15 cellular contexts compared by ENCODE assay signal in genomic region chr13:44664308-44664707, GRCh38.
"Had no signal": no experiment of that assay in that cellular context is flagged by ENCODE, and none has a peak within 500 bp of the region (broad histone marks: within the 10 kb centered on the region; RNA-seq: fewer than 3 reads in every experiment).

No MANE protein-coding gene starts in this region.

- H3K36me3 Mint-ChIP-seq: activated naive CD8-positive, alpha-beta T cell treated with anti-CD3 and anti-CD28 coated beads for 36 hours; natural killer cell treated with Interleukin-12 subunit alpha and Interleukin-12 subunit beta and Interleukin-15 and Interleukin-18, amount 100 ng/mL, for 72 hours; stimulated activated effector memory CD8-positive, alpha-beta T cell treated with anti-CD3 and anti-CD28 coated beads, Interleukin-12 subunit alpha, Interleukin-12 subunit beta, amount 100 ng/mL, for 72 hours had no signal

- H3K79me2 ChIP-seq: hepatocyte had no signal

- H3K9me3 Mint-ChIP-seq: activated CD4-positive, alpha-beta T cell treated with anti-CD3 and anti-CD28 coated beads, Interleukin-2, amount 10 ng/mL, durations not matched to agents 24 days and 14 days; activated naive CD8-positive, alpha-beta T cell treated with anti-CD3 and anti-CD28 coated beads for 36 hours; natural killer cell treated with Interleukin-12 subunit alpha and Interleukin-12 subunit beta and Interleukin-15 and Interleukin-18, amount 100 ng/mL, for 72 hours; stimulated activated effector memory CD8-positive, alpha-beta T cell treated with anti-CD3 and anti-CD28 coated beads, Interleukin-12 subunit alpha, Interleukin-12 subunit beta, amount 100 ng/mL, for 72 hours had no signal

- H3K4me1 Mint-ChIP-seq: activated CD4-positive, alpha-beta T cell treated with anti-CD3 and anti-CD28 coated beads, Interleukin-2, amount 10 ng/mL, durations not matched to agents 24 days and 14 days; activated naive CD8-positive, alpha-beta T cell treated with anti-CD3 and anti-CD28 coated beads for 36 hours had no signal

- H3K27ac Mint-ChIP-seq: activated CD4-positive, alpha-beta T cell treated with anti-CD3 and anti-CD28 coated beads, Interleukin-2, amount 10 ng/mL, durations not matched to agents 24 days and 14 days; activated CD8-positive, alpha-beta T cell treated with anti-CD3 and anti-CD28 coated beads, Interleukin-2, amount 10 ng/mL, durations not matched to agents 7 days and 5 days; activated naive CD8-positive, alpha-beta T cell treated with anti-CD3 and anti-CD28 coated beads for 36 hours; natural killer cell treated with Interleukin-12 subunit alpha and Interleukin-12 subunit beta and Interleukin-15 and Interleukin-18, amount 100 ng/mL, for 72 hours; stimulated activated effector memory CD8-positive, alpha-beta T cell treated with anti-CD3 and anti-CD28 coated beads, Interleukin-12 subunit alpha, Interleukin-12 subunit beta, amount 100 ng/mL, for 72 hours had no signal

- H3K27ac ChIP-seq: body of pancreas, colonic mucosa, hepatocyte, thoracic aorta had no signal

- ATAC-seq: activated CD8-positive, alpha-beta T cell treated with anti-CD3 and anti-CD28 coated beads, Interleukin-2, amount 10 ng/mL, durations not matched to agents 7 days and 5 days; body of pancreas; natural killer cell treated with Interleukin-12 subunit alpha and Interleukin-12 subunit beta and Interleukin-15 and Interleukin-18, amount 100 ng/mL, for 72 hours; stimulated activated effector memory CD8-positive, alpha-beta T cell treated with anti-CD3 and anti-CD28 coated beads, Interleukin-12 subunit alpha, Interleukin-12 subunit beta, amount 100 ng/mL, for 72 hours had no signal

- H3K4me1 ChIP-seq: body of pancreas, colonic mucosa had no signal

- H2AFZ ChIP-seq: hepatocyte had no signal

- H3K4me3 Mint-ChIP-seq: activated CD4-positive, alpha-beta T cell treated with anti-CD3 and anti-CD28 coated beads, Interleukin-2, amount 10 ng/mL, durations not matched to agents 24 days and 14 days; activated CD8-positive, alpha-beta T cell treated with anti-CD3 and anti-CD28 coated beads, Interleukin-2, amount 10 ng/mL, durations not matched to agents 7 days and 5 days; activated naive CD8-positive, alpha-beta T cell treated with anti-CD3 and anti-CD28 coated beads for 36 hours; natural killer cell treated with Interleukin-12 subunit alpha and Interleukin-12 subunit beta and Interleukin-15 and Interleukin-18, amount 100 ng/mL, for 72 hours; stimulated activated effector memory CD8-positive, alpha-beta T cell treated with anti-CD3 and anti-CD28 coated beads, Interleukin-12 subunit alpha, Interleukin-12 subunit beta, amount 100 ng/mL, for 72 hours had no signal

- H3K4me2 ChIP-seq: hepatocyte had no signal

- H3K36me3 ChIP-seq: colonic mucosa, thoracic aorta had no signal

- H3K27me3 ChIP-seq: body of pancreas, colonic mucosa, hepatocyte had no signal

- DNase-seq: activated CD4-positive, alpha-beta T cell treated with anti-CD3 and anti-CD28 coated beads, Interleukin-2, amount 10 ng/mL, durations not matched to agents 24 days and 14 days; activated CD8-positive, alpha-beta memory T cell treated with anti-CD3 and anti-CD28 coated beads, Interleukin-2, amount 50 U/mL, for 4 hours; activated CD8-positive, alpha-beta T cell treated with anti-CD3 and anti-CD28 coated beads, Interleukin-2, amount 10 ng/mL, durations not matched to agents 7 days and 5 days; activated gamma-delta T cell treated with Interleukin-2 at 50 U/mL for 16 hours; activated naive CD8-positive, alpha-beta T cell treated with anti-CD3 and anti-CD28 coated beads for 36 hours; amygdala; body of pancreas; central memory CD4-positive, alpha-beta T cell; colonic mucosa; kidney glomerular epithelial cell; nucleus accumbens had no signal

- H3K9me3 ChIP-seq: body of pancreas, colonic mucosa, thoracic aorta had no signal

- H3K4me3 ChIP-seq: body of pancreas, colonic mucosa, hepatocyte, thoracic aorta had no signal
